Comparison of ENCODE assay signal across 8 cellular contexts in genomic region chr17:64984776-64985521, GRCh38.
DNase-seq lines count a peak whose midpoint lies in the region; ATAC-seq and TF ChIP-seq lines count a peak whose summit lies in the region.

No MANE protein-coding gene starts in this region.

- no peaks in the 10 kb centered on the region for H3K9me3 Mint-ChIP-seq in activated T-cell treated with anti-CD3 and anti-CD28 coated beads, Interleukin-2, amount 50 U/mL, for 4 hours

- TF ChIP-seq CTCF in right atrium auricular region (IDR thresholded peaks at IDR 0.05) = no peak

- no peak for ATAC-seq in left cardiac atrium
- ATAC-seq in activated T-cell treated with anti-CD3 and anti-CD28 coated beads, Interleukin-2, amount 50 U/mL, for 4 hours = peak; percentile 57 to 59
- ATAC-seq in GM19397 (IDR thresholded peaks at IDR 0.05; ENCODE audit: unreplicated experiment) = no peak
- no peak for ATAC-seq in HG03045 (IDR thresholded peaks at IDR 0.05; ENCODE audit: unreplicated experiment)

- no peaks in the 10 kb centered on the region for H3K27me3 ChIP-seq in right atrium auricular region

- H3K36me3 Mint-ChIP-seq in activated T-cell treated with anti-CD3 and anti-CD28 coated beads, Interleukin-2, amount 50 U/mL, for 4 hours (ENCODE audit: insufficient read depth) = no peaks in the 10 kb centered on the region

- peaks cover 0 to 8% of the 10 kb centered on the region in 2 donors for H3K4me1 ChIP-seq in right atrium auricular region

- intact Hi-C loops in left cardiac atrium (cut with DNase I) = no loop called here

- H3K4me3 ChIP-seq in right atrium auricular region = no peak overlapping the region

- H3K27ac ChIP-seq in right atrium auricular region = peak overlapping the region; percentile 60 to 76

- no peaks in the 10 kb centered on the region for H3K9me3 ChIP-seq in right atrium auricular region

- H3K4me1 Mint-ChIP-seq in activated T-cell treated with anti-CD3 and anti-CD28 coated beads, Interleukin-2, amount 50 U/mL, for 4 hours (ENCODE audit: low read depth) = peaks cover 46% of the 10 kb centered on the region

- no peaks in the 10 kb centered on the region for H3K36me3 ChIP-seq in right atrium auricular region

- H3K27me3 Mint-ChIP-seq in activated T-cell treated with anti-CD3 and anti-CD28 coated beads, Interleukin-2, amount 50 U/mL, for 4 hours (ENCODE audit: low read depth) = no peaks in the 10 kb centered on the region

- peak overlapping the region; percentile 81 for H3K4me3 Mint-ChIP-seq in activated T-cell treated with anti-CD3 and anti-CD28 coated beads, Interleukin-2, amount 50 U/mL, for 4 hours

- DNase-seq in right atrium auricular region (ENCODE audit: low spot score) = no peak
- DNase-seq in left cardiac atrium = no peak
- DNase-seq in activated T-cell treated with anti-CD3 and anti-CD28 coated beads, Interleukin-2, amount 50 U/mL, for 4 hours = peak; percentile 53
- peak; percentile 38 for DNase-seq in globus pallidus (ENCODE audit: low spot score)
- DNase-seq in stimulated activated naive CD4-positive, alpha-beta T cell (lab: John Stamatoyannopoulos, UW) = peak; percentile 21 to 69 (median 60)
- no peak for DNase-seq in NCI-H2107 treated with DMSO at 0.1 percent for 48 hours (lab: John Stamatoyannopoulos, UW; ENCODE audit: unreplicated experiment)

Comparison
In these comparisons a context has a peak if more than half of its experiments do, and no peak if none do; other contexts are left out.
1. DNase-seq: peak in activated T-cell treated with anti-CD3 and anti-CD28 coated beads, Interleukin-2, amount 50 U/mL, for 4 hours (single experiment), globus pallidus (single experiment) and stimulated activated naive CD4-positive, alpha-beta T cell (6 of 6); none in right atrium auricular region (single experiment), left cardiac atrium (single experiment) and NCI-H2107 treated with DMSO at 0.1 percent for 48 hours (single experiment).
2. ATAC-seq: peak in activated T-cell treated with anti-CD3 and anti-CD28 coated beads, Interleukin-2, amount 50 U/mL, for 4 hours (2 of 2); none in left cardiac atrium (0 of 2), GM19397 (single experiment) and HG03045 (single experiment).